8 cellular contexts compared by ENCODE assay signal in genomic region chr11:8910662-8911039, GRCh38. TPM values are rescaled to one million over a fixed set of nuclear protein-coding genes. Genes with fewer than 3 reads are reported as not detected.
DNase-seq lines count a peak whose midpoint lies in the region; ATAC-seq and TF ChIP-seq lines count a peak whose summit lies in the region.

No MANE protein-coding gene starts in this region.

- ATAC-seq in GM21825 (IDR thresholded peaks at IDR 0.05; ENCODE audit: unreplicated experiment) (peak; percentile 8), foreskin keratinocyte (peak; percentile 11), gastrocnemius medialis (peak; percentile 1 to 25), GM18861 (IDR thresholded peaks at IDR 0.05; ENCODE audit: unreplicated experiment) (no peak)

- in situ Hi-C loops in gastrocnemius medialis (cut with MboI; ENCODE audit: low sequenced_read_pairs in 4 of 4), result loop anchor here in 1 of 4 donors (25.0 kb wide), 1 partner anchor 223 kb away; the partner anchor contains the start of genes RPL27A and TRIM66

- TF ChIP-seq CTCF in AG10803 (conservative IDR thresholded peaks at IDR 0.05; ENCODE audit: low read length) (no peak), foreskin keratinocyte (conservative IDR thresholded peaks at IDR 0.05) (no peak), gastrocnemius medialis (IDR thresholded peaks at IDR 0.05 in 4 of 5, conservative IDR thresholded peaks at IDR 0.05 in 1 of 5) (no peak)

- DNase-seq in AG10803 (ENCODE audit: low read depth), result no peak
- DNase-seq in SK-N-DZ (ENCODE audit: low spot score), result peak; percentile 26
- DNase-seq in foreskin keratinocyte, result no peak
- no peak for DNase-seq in gastrocnemius medialis
- DNase-seq in COLO829 (ENCODE audit: low spot score), result no peak
- DNase-seq in EL, result no peak

- H3K4me3 ChIP-seq in AG10803 (ENCODE audit: low read length), result peak overlapping the region; percentile 69
- H3K4me3 ChIP-seq in gastrocnemius medialis, result peak overlapping the region; percentile 88 to 95 (median 94)

- no peaks in the 10 kb centered on the region for H3K9me3 ChIP-seq in gastrocnemius medialis

- H3K36me3 ChIP-seq in gastrocnemius medialis, result peaks cover 0 to 1% of the 10 kb centered on the region in 2 donors

- H3K27me3 ChIP-seq in foreskin keratinocyte (no peaks in the 10 kb centered on the region), gastrocnemius medialis (no peaks in the 10 kb centered on the region)

- H3K27ac ChIP-seq in foreskin keratinocyte (peak overlapping the region; percentile 32), gastrocnemius medialis (peak overlapping the region; percentile 86 to 93 (median 90))

- peaks cover 21% of the 10 kb centered on the region for H3K4me1 ChIP-seq in foreskin keratinocyte
- peaks cover 10 to 21% of the 10 kb centered on the region in 2 donors for H3K4me1 ChIP-seq in gastrocnemius medialis

- intact Hi-C loops in gastrocnemius medialis (cut with DNase I; ENCODE audit: low total_unique reads), result loop anchor here (2.0 to 5.0 kb wide), 3 partner anchors 54 to 222 kb away; partner anchors contain the start of gene TMEM9B

- TF ChIP-seq POLR2A in gastrocnemius medialis (IDR thresholded peaks at IDR 0.05), result no peak

RNA-seq across cellular contexts. Expression of gene AKIP1, which starts 0.3 kb away (rescaled TPM):
- 54.8 and 63.0 TPM in 2 replicates for polyA plus RNA-seq in SK-N-DZ (2014; cell fraction: cytosol; rRNA removed)
- 24.4 and 37.7 TPM in 2 replicates for polyA plus RNA-seq in SK-N-DZ (2014; cell fraction: nucleus; rRNA removed)
- total RNA-seq in foreskin keratinocyte (42.4 and 44.8 TPM in 2 replicates), gastrocnemius medialis (10 to 100 TPM; 13.8 to 33.5 (median 25.0) TPM)
- 50.4 and 56.5 TPM in 2 replicates for polyA plus RNA-seq in foreskin keratinocyte

RNA-seq across cellular contexts. Expression of gene C11orf16, which starts 22.1 kb away (rescaled TPM):
- polyA plus RNA-seq in SK-N-DZ (2014; cell fraction: cytosol; rRNA removed), result not detected in 2 replicates
- polyA plus RNA-seq in SK-N-DZ (2014; cell fraction: nucleus; rRNA removed), result 0.09 TPM in 1 of 2 replicates, not detected in the other
- total RNA-seq in foreskin keratinocyte (not detected in 2 replicates), gastrocnemius medialis (not detected)
- not detected in 2 replicates for polyA plus RNA-seq in foreskin keratinocyte

RNA-seq across cellular contexts. Expression of gene ASCL3, which starts 32.2 kb away (rescaled TPM):
- polyA plus RNA-seq in SK-N-DZ (2014; cell fraction: cytosol; rRNA removed), result not detected in 2 replicates
- not detected in 2 replicates for polyA plus RNA-seq in SK-N-DZ (2014; cell fraction: nucleus; rRNA removed)
- total RNA-seq in foreskin keratinocyte (not detected in 2 replicates), gastrocnemius medialis (not detected)
- polyA plus RNA-seq in foreskin keratinocyte, result not detected in 2 replicates

RNA-seq across cellular contexts. Expression of gene TMEM9B, which starts 53.6 kb away (rescaled TPM):
- 25.6 and 25.8 TPM in 2 replicates for polyA plus RNA-seq in SK-N-DZ (2014; cell fraction: cytosol; rRNA removed)
- polyA plus RNA-seq in SK-N-DZ (2014; cell fraction: nucleus; rRNA removed), result 10.7 and 12.5 TPM in 2 replicates
- total RNA-seq in foreskin keratinocyte (43.1 and 45.3 TPM in 2 replicates), gastrocnemius medialis (10 to 100 TPM; 29.4 to 45.3 (median 40.1) TPM)
- 41.9 and 47.6 TPM in 2 replicates for polyA plus RNA-seq in foreskin keratinocyte
